In the genomic region with DNA sequence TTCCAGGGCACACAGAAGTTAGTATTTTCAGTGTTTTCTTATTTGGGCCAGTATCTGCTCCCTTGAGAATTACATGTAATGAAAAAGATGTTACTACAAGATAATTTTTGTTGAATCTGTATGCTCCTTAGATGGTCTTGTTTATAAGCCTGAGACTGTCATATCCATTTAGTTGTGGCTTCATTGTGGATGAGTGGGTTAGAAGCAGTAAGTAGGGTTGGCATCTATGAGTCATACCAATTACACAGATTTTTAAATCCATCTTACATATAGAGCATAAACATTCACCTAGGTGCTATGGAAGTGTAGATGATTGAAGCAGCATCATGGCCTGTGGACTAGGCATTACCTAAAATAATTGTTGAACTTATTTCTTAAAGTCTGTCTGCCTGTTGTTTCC, we compare ENCODE assay signal across 25 cellular contexts. TPM values are rescaled to one million over a fixed set of nuclear protein-coding genes. Genes with fewer than 3 reads are reported as not detected.
DNase-seq lines count a peak whose midpoint lies in the region; ATAC-seq, FAIRE-seq and TF ChIP-seq lines count a peak whose summit lies in the region.
"Had no signal": no experiment of that assay in that cellular context is flagged by ENCODE, and none has a peak within 500 bp of the region (broad histone marks: within the 10 kb centered on the region; RNA-seq: fewer than 3 reads in every experiment).

No MANE protein-coding gene starts in this region.

- H3K27ac ChIP-seq in A549 (no peak overlapping the region), esophagus squamous epithelium (no peak overlapping the region)
- H3K27ac ChIP-seq: heart left ventricle had no signal

- H3K4me1 ChIP-seq in A549 (no peaks in the 10 kb centered on the region), esophagus squamous epithelium (no peaks in the 10 kb centered on the region)
- H3K4me1 ChIP-seq: heart left ventricle had no signal

- TF ChIP-seq POLR2A in A549 (IDR thresholded peaks at IDR 0.05; ENCODE audit: low read length): no peak
- TF ChIP-seq POLR2A in esophagus squamous epithelium (IDR thresholded peaks at IDR 0.05): no peak

- TF ChIP-seq CTCF in A549 (IDR thresholded peaks at IDR 0.05): no peak
- no peak for TF ChIP-seq CTCF in foreskin fibroblast (IDR thresholded peaks at IDR 0.05; ENCODE audit: low read depth, low read length)
- TF ChIP-seq CTCF in esophagus squamous epithelium (IDR thresholded peaks at IDR 0.05): no peak
- no peak for TF ChIP-seq CTCF in GM13977 (IDR thresholded peaks at IDR 0.05; ENCODE audit: extremely low read depth, insufficient read depth, missing control alignments)

- no peak overlapping the region for H3K4me2 ChIP-seq in A549

- intact Hi-C loops in esophagus squamous epithelium (cut with DNase I): no loop called here

- no peaks in the 10 kb centered on the region; the same call in 2 of the 3 replicates for H3K9me3 ChIP-seq in A549
- peaks cover 0 to under 1% (median 0%) of the 10 kb centered on the region in 3 donors for H3K9me3 ChIP-seq in esophagus squamous epithelium
- H3K9me3 ChIP-seq: heart left ventricle, mucosa of descending colon had no signal

- DNase-seq in A549 (ENCODE audit: low read depth in 1 of 2, low spot score in 1 of 2) (no peak), ELR (ENCODE audit: low read depth) (peak; percentile 77), foreskin fibroblast (peak; percentile 31 to 55), NCI-H146 (lab: John Stamatoyannopoulos, UW) (no peak), esophagus squamous epithelium (lab: John Stamatoyannopoulos, UW) (no peak), GM13977 (ENCODE audit: low spot score) (no peak), DMS53 treated with DMSO at 0.1 percent for 48 hours (lab: John Stamatoyannopoulos, UW; ENCODE audit: unreplicated experiment) (no peak)
- DNase-seq: activated CD4-positive, alpha-beta T cell treated with anti-CD3 and anti-CD28 coated beads for 1 hour; activated CD8-positive, alpha-beta memory T cell treated with anti-CD3 and anti-CD28 coated beads, Interleukin-2, amount 50 U/mL, for 4 hours; activated naive CD4-positive, alpha-beta T cell treated with Interleukin-2 at 50 U/mL for 16 hours; CD4-positive, CD25-positive, alpha-beta regulatory T cell; DMS 273 treated with DMSO at 0.1 percent for 48 hours; effector CD8-positive, alpha-beta T cell; heart left ventricle; Karpas-422; left ventricle myocardium superior; mucosa of descending colon; NCI-H1092; NCI-H2081 treated with DMSO at 0.1 percent for 48 hours; NK-92 treated with Interleukin-12 subunit alpha and Interleukin-12 subunit beta, amount 100 ng/mL, for 24 hours; RPMI8226 had no signal

- TF ChIP-seq RAD21 in A549 (conservative IDR thresholded peaks at IDR 0.05 in 1 of 2, IDR thresholded peaks at IDR 0.05 in 1 of 2): no peak

- H3K27me3 ChIP-seq in esophagus squamous epithelium: no peaks in the 10 kb centered on the region
- H3K27me3 ChIP-seq: heart left ventricle had no signal

- no peak for TF ChIP-seq EP300 in A549 (IDR thresholded peaks at IDR 0.05)

- POLR2A ChIA-PET in A549 (lab: Yijun Ruan, JAX): no interaction called here

- in situ Hi-C loops in GM13977 (cut with MboI; ENCODE audit: low pct_unique_long_range_greater_than_20kb, low sequenced_read_pairs, unreplicated experiment): no loop called here

- CTCF ChIA-PET in A549 (lab: Yijun Ruan, JAX): no interaction called here

- H3K4me3 ChIP-seq in A549: no peak overlapping the region
- H3K4me3 ChIP-seq in foreskin fibroblast (ENCODE audit: low read depth in 1 of 2, low read length in 2 of 2): no peak overlapping the region
- no peak overlapping the region for H3K4me3 ChIP-seq in esophagus squamous epithelium
- H3K4me3 ChIP-seq: GM12878, heart left ventricle, mucosa of descending colon had no signal

- no peak for FAIRE-seq in A549 (lab: Jason Lieb, UNC)
- FAIRE-seq: GM12878, GM19239 had no signal

- H3K36me3 ChIP-seq in esophagus squamous epithelium: peaks cover 0 to 80% (median 3%) of the 10 kb centered on the region in 3 donors

- ATAC-seq in A549 (no peak), SK-N-SH treated with all-trans-retinoic acid at 6 μM for 48 hours (peak; percentile 76)
- ATAC-seq: GM12878; heart left ventricle; left ventricle myocardium superior; mucosa of descending colon; stimulated activated memory B cell treated with anti-CD40 and anti-IgM and Interleukin-4, amounts not matched to agents 10 μg/mL and 1 μg/mL and 100 μg/mL, for 72 hours had no signal

TF ChIP-seq in A549, 52 proteins besides CTCF, POLR2A, EP300 and RAD21:
- TF ChIP-seq TP53 (CRISPR knock-in tag; IDR thresholded peaks at IDR 0.05) (no peak), FOSL2 (IDR thresholded peaks at IDR 0.05) (no peak), FOSL2 (CRISPR knock-in tag; IDR thresholded peaks at IDR 0.05) (peak; percentile 9; the same call in 1 of the 2 replicates)

TF ChIP-seq in SK-N-SH treated with all-trans-retinoic acid at 6 μM for 48 hours, 23 proteins besides CTCF, POLR2A, EP300 and RAD21 (continues in another document):
- TF ChIP-seq BACH2 (CRISPR knock-in tag; IDR thresholded peaks at IDR 0.05; ENCODE audit: borderline replicate concordance): no peak
- TF ChIP-seq OSR1 (CRISPR knock-in tag; IDR thresholded peaks at IDR 0.05): no peak
- TF ChIP-seq ZNF565 (CRISPR knock-in tag; conservative IDR thresholded peaks at IDR 0.05; ENCODE audit: low read depth): no peak
- TF ChIP-seq, protein P1, sequence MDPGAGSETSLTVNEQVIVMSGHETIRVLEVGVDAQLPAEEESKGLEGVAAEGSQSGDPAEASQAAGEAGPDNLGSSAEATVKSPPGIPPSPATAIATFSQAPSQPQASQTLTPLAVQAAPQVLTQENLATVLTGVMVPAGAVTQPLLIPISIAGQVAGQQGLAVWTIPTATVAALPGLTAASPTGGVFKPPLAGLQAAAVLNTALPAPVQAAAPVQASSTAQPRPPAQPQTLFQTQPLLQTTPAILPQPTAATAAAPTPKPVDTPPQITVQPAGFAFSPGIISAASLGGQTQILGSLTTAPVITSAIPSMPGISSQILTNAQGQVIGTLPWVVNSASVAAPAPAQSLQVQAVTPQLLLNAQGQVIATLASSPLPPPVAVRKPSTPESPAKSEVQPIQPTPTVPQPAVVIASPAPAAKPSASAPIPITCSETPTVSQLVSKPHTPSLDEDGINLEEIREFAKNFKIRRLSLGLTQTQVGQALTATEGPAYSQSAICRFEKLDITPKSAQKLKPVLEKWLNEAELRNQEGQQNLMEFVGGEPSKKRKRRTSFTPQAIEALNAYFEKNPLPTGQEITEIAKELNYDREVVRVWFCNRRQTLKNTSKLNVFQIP (CRISPR knock-in tag; IDR thresholded peaks at IDR 0.05; ENCODE audit: borderline replicate concordance, low read depth): no peak
- TF ChIP-seq, protein P2, sequence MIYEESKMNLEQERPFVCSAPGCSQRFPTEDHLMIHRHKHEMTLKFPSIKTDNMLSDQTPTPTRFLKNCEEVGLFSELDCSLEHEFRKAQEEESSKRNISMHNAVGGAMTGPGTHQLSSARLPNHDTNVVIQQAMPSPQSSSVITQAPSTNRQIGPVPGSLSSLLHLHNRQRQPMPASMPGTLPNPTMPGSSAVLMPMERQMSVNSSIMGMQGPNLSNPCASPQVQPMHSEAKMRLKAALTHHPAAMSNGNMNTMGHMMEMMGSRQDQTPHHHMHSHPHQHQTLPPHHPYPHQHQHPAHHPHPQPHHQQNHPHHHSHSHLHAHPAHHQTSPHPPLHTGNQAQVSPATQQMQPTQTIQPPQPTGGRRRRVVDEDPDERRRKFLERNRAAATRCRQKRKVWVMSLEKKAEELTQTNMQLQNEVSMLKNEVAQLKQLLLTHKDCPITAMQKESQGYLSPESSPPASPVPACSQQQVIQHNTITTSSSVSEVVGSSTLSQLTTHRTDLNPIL (CRISPR knock-in tag; IDR thresholded peaks at IDR 0.05; ENCODE audit: low read depth): no peak
- TF ChIP-seq, protein P3, sequence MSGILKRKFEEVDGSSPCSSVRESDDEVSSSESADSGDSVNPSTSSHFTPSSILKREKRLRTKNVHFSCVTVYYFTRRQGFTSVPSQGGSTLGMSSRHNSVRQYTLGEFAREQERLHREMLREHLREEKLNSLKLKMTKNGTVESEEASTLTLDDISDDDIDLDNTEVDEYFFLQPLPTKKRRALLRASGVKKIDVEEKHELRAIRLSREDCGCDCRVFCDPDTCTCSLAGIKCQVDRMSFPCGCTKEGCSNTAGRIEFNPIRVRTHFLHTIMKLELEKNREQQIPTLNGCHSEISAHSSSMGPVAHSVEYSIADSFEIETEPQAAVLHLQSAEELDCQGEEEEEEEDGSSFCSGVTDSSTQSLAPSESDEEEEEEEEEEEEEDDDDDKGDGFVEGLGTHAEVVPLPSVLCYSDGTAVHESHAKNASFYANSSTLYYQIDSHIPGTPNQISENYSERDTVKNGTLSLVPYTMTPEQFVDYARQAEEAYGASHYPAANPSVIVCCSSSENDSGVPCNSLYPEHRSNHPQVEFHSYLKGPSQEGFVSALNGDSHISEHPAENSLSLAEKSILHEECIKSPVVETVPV (CRISPR knock-in tag; IDR thresholded peaks at IDR 0.05): no peak
- TF ChIP-seq ISL1 (CRISPR knock-in tag; IDR thresholded peaks at IDR 0.05): no peak
- TF ChIP-seq TCF4 (CRISPR knock-in tag; IDR thresholded peaks at IDR 0.05; ENCODE audit: borderline replicate concordance): no peak
- TF ChIP-seq, protein P4, sequence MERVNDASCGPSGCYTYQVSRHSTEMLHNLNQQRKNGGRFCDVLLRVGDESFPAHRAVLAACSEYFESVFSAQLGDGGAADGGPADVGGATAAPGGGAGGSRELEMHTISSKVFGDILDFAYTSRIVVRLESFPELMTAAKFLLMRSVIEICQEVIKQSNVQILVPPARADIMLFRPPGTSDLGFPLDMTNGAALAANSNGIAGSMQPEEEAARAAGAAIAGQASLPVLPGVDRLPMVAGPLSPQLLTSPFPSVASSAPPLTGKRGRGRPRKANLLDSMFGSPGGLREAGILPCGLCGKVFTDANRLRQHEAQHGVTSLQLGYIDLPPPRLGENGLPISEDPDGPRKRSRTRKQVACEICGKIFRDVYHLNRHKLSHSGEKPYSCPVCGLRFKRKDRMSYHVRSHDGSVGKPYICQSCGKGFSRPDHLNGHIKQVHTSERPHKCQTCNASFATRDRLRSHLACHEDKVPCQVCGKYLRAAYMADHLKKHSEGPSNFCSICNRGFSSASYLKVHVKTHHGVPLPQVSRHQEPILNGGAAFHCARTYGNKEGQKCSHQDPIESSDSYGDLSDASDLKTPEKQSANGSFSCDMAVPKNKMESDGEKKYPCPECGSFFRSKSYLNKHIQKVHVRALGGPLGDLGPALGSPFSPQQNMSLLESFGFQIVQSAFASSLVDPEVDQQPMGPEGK (CRISPR knock-in tag; IDR thresholded peaks at IDR 0.05; ENCODE audit: borderline replicate concordance): no peak
- no peak for TF ChIP-seq TOX (CRISPR knock-in tag; IDR thresholded peaks at IDR 0.05; ENCODE audit: borderline replicate concordance)
- TF ChIP-seq ESRRG (CRISPR knock-in tag; IDR thresholded peaks at IDR 0.05): no peak

RNA-seq across cellular contexts. Expression of a gene that starts 13.5 kb away (rescaled TPM):
- polyA plus RNA-seq in A549 (2011; rRNA removed) (10.2 and 13.9 TPM in 2 replicates), A549 (2017; fragmentation: RNase III; extraction: RNeasy Plus Mini Kit Qiagen cat#74134 plus additional on column Dnase treatment) (8.7 to 9.5 TPM (median 9.3 TPM) in 3 replicates)
- polyA plus RNA-seq in A549 (2012; cell fraction: cytosol; rRNA removed): 3.9 and 4.5 TPM in 2 replicates
- 2.1 TPM in 2 replicates for polyA plus RNA-seq in A549 (2012; cell fraction: nucleus; rRNA removed)
- 3.5 and 3.7 TPM in 2 replicates for polyA minus RNA-seq in A549 (2011; rRNA and poly(A)+ RNA removed)
- total RNA-seq in esophagus squamous epithelium: 1 to 10 TPM in 3 of 4 donors, under 1 TPM in 1; 0.38 to 6.7 (median 1.5) TPM

Comparison
In these comparisons a context has a peak if more than half of its experiments do, and no peak if none do; other contexts are left out.
1. DNase-seq: peak in ELR (single experiment) and foreskin fibroblast (2 of 2); none in A549 (0 of 2), NCI-H146 (single experiment), esophagus squamous epithelium (single experiment), GM13977 (single experiment) and DMS53 treated with DMSO at 0.1 percent for 48 hours (single experiment).